Comparison of ENCODE assay signal across 9 cellular contexts in the genomic region with DNA sequence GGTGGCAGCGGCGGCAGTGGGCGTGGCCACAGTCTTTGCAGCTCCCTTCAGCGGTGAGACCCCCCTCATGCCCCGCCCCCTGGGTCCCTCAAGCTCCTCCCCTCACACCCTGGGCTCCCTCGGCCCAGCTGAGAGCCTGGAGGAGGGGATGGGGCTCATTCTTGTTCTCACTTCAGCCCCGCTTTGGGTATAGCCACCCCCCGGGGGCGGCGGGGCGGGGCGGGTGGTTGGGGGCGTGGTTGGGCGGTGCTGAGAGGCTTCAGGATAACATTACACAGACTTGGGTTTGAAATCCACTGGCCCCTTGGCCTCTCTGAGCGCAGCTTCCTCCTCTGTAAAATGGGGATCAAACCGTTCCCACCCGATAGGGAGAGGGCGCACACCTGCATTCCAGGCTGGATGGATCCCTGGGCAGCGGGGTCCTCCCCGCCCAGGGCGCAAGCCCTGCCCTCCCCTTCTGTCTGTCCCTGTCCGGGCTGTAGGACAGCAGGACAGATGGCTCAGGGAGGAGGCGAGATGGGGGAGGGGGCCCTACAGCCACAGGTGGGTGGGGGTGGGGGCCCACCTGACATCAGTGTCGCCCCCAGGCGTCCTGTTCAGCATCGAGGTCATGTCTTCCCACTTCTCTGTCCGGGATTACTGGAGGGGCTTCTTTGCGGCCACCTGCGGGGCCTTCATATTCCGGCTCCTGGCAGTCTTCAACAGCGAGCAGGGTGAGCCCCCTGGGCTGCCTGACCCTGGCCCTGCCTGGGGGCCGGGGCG. TPM values are rescaled to one million over a fixed set of nuclear protein-coding genes. Genes with fewer than 3 reads are reported as not detected.
DNase-seq lines count a peak whose midpoint lies in the region; ATAC-seq, FAIRE-seq and TF ChIP-seq lines count a peak whose summit lies in the region.
"Had no signal": no experiment of that assay in that cellular context is flagged by ENCODE, and none has a peak within 500 bp of the region (broad histone marks: within the 10 kb centered on the region; RNA-seq: fewer than 3 reads in every experiment).

No MANE protein-coding gene starts in this region.

- FAIRE-seq in GM12892 (lab: Jason Lieb, UNC) = no peak
- FAIRE-seq: islet of Langerhans had no signal

- H3K27ac Mint-ChIP-seq in T-helper 17 cell = no peak overlapping the region

- intact Hi-C loops in head of caudate nucleus (cut with DNase I) = no loop called here

- H4K20me1 ChIP-seq in smooth muscle cell (ENCODE audit: low read depth) = no peaks in the 10 kb centered on the region

- H3K4me3 Mint-ChIP-seq in T-helper 17 cell = peak overlapping the region; percentile 58

- peaks cover 5% of the 10 kb centered on the region for H3K4me1 Mint-ChIP-seq in T-helper 17 cell

- TF ChIP-seq POLR2A in GM12892 (IDR thresholded peaks at IDR 0.05; ENCODE audit: low read depth, low read length) = no peak

- no peak overlapping the region for H3K27ac ChIP-seq in smooth muscle cell (ENCODE audit: low read depth)

- H3K36me3 Mint-ChIP-seq in T-helper 17 cell (ENCODE audit: low read depth) = no peaks in the 10 kb centered on the region

- H3K9me3 ChIP-seq in T-helper 17 cell (ENCODE audit: control insufficient read depth, low read length, poor library complexity, severe bottlenecking) (no peaks in the 10 kb centered on the region), smooth muscle cell (replicated peaks; ENCODE audit: low read depth) (no peaks in the 10 kb centered on the region)

- H3K9ac ChIP-seq in smooth muscle cell (ENCODE audit: low read depth) = no peak overlapping the region

- H3K4me3 ChIP-seq in fibroblast of villous mesenchyme (ENCODE audit: low read depth, low read length) (peak overlapping the region; percentile 27), smooth muscle cell (peak overlapping the region; percentile 32)

- no peaks in the 10 kb centered on the region for H3K27me3 ChIP-seq in smooth muscle cell (ENCODE audit: low read depth)

- peak overlapping the region; percentile 82 for H3K4me2 ChIP-seq in smooth muscle cell

- H3K36me3 ChIP-seq in smooth muscle cell (ENCODE audit: low read depth) = no peaks in the 10 kb centered on the region

- peaks cover 41% of the 10 kb centered on the region for H3K27me3 Mint-ChIP-seq in T-helper 17 cell

- H3K4me1 ChIP-seq in smooth muscle cell (ENCODE audit: low read depth) = peaks cover 7% of the 10 kb centered on the region

- no peak overlapping the region for H2AFZ ChIP-seq in smooth muscle cell (ENCODE audit: low read depth)

- no peaks in the 10 kb centered on the region for H3F3A ChIP-seq in smooth muscle cell (ENCODE audit: low read depth)

- H3K79me2 ChIP-seq in smooth muscle cell (ENCODE audit: low read depth) = no peaks in the 10 kb centered on the region

- 48% methylated on average over 9 of the region's 33 CpGs for WGBS in smooth muscle cell (ENCODE audit: low lambda C conversion rate)

- DNase-seq in GM03348 (ENCODE audit: low spot score) = peak; percentile 70
- DNase-seq in T-helper 17 cell = peak in 2 of 3 donors; percentile 20 to 21
- peak; percentile 17 for DNase-seq in fibroblast of villous mesenchyme (ENCODE audit: low read depth)
- DNase-seq in smooth muscle cell (lab: John Stamatoyannopoulos, UW; ENCODE audit: unreplicated experiment) = peak; percentile 35
- DNase-seq in GM12892 (ENCODE audit: insufficient read length) = no peak
- no peak for DNase-seq in head of caudate nucleus

- TF ChIP-seq CTCF in fibroblast of villous mesenchyme (IDR thresholded peaks at IDR 0.05; ENCODE audit: insufficient read depth, low read depth, low read length) (no peak), smooth muscle cell (IDR thresholded peaks at IDR 0.05; ENCODE audit: borderline replicate concordance, insufficient read depth, poor library complexity, severe bottlenecking) (no peak)

- ATAC-seq in T-helper 17 cell (peak; percentile 82), GM21447 (IDR thresholded peaks at IDR 0.05; ENCODE audit: unreplicated experiment) (no peak), HG02870 (IDR thresholded peaks at IDR 0.05; ENCODE audit: unreplicated experiment) (no peak)

RNA-seq across cellular contexts. Expression of gene CLCNKA, which starts 5.1 kb away (rescaled TPM):
- total RNA-seq in T-helper 17 cell (not detected), fibroblast of villous mesenchyme (not detected in 2 replicates), smooth muscle cell (not detected in 2 replicates)
- 0.46 TPM in 1 of 2 replicates, not detected in the other for polyA plus RNA-seq in smooth muscle cell
- polyA plus RNA-seq in GM12892 (2012; ENCODE audit: missing spikeins) = 0.34 TPM

RNA-seq across cellular contexts. Expression of gene HSPB7, which starts 9.1 kb away (rescaled TPM):
- total RNA-seq in T-helper 17 cell (not detected), fibroblast of villous mesenchyme (1.7 and 3.5 TPM in 2 replicates), smooth muscle cell (18.1 and 23.0 TPM in 2 replicates)
- polyA plus RNA-seq in smooth muscle cell = 80.5 and 82.8 TPM in 2 replicates
- 0.34 TPM for polyA plus RNA-seq in GM12892 (2012; ENCODE audit: missing spikeins)

RNA-seq across cellular contexts. Expression of gene CLCNKB, which starts 16.7 kb away (rescaled TPM):
- total RNA-seq in T-helper 17 cell = not detected
- under 0.01 and 0.43 TPM in 2 replicates for total RNA-seq in fibroblast of villous mesenchyme
- total RNA-seq in smooth muscle cell = 0.13 and 0.76 TPM in 2 replicates
- polyA plus RNA-seq in smooth muscle cell = 0.30 and 0.86 TPM in 2 replicates
- not detected for polyA plus RNA-seq in GM12892 (2012; ENCODE audit: missing spikeins)

RNA-seq across cellular contexts. Expression of gene SRARP, which starts 22.9 kb away (rescaled TPM):
- not detected for total RNA-seq in T-helper 17 cell
- total RNA-seq in fibroblast of villous mesenchyme = not detected in 2 replicates
- total RNA-seq in smooth muscle cell = not detected in 2 replicates
- polyA plus RNA-seq in smooth muscle cell = not detected in 2 replicates
- polyA plus RNA-seq in GM12892 (2012; ENCODE audit: missing spikeins) = not detected

RNA-seq across cellular contexts. Expression of gene FAM131C, which starts 46.5 kb away (rescaled TPM):
- total RNA-seq in T-helper 17 cell (not detected), fibroblast of villous mesenchyme (under 0.01 TPM in 1 of 2 replicates, not detected in the other), smooth muscle cell (0.76 and 1.5 TPM in 2 replicates)
- 1.4 and 2.4 TPM in 2 replicates for polyA plus RNA-seq in smooth muscle cell
- 0.15 TPM for polyA plus RNA-seq in GM12892 (2012; ENCODE audit: missing spikeins)

Comparison
In these comparisons a context has a peak if more than half of its experiments do, and no peak if none do; other contexts are left out.
1. DNase-seq: peak in GM03348 (single experiment), T-helper 17 cell (2 of 3), fibroblast of villous mesenchyme (single experiment) and smooth muscle cell (single experiment); none in GM12892 (single experiment) and head of caudate nucleus (0 of 42).